ENCODE assay signal across 14 cellular contexts in genomic region chr12:80498059-80498728, GRCh38. TPM values are rescaled to one million over a fixed set of nuclear protein-coding genes. Genes with fewer than 3 reads are reported as not detected.
"Had no signal": no experiment of that assay in that cellular context is flagged by ENCODE, and none has a peak within 500 bp of the region (broad histone marks: within the 10 kb centered on the region; RNA-seq: fewer than 3 reads in every experiment).

No MANE protein-coding gene starts in this region.

- H3K36me3 ChIP-seq: pancreas, upper lobe of left lung had no signal

- ATAC-seq: activated CD8-positive, alpha-beta T cell treated with anti-CD3 and anti-CD28 coated beads for 36 hours; activated naive CD8-positive, alpha-beta T cell treated with anti-CD3 and anti-CD28 coated beads, Interleukin-2, amount 50 U/mL, for 24 hours; left cardiac atrium; pancreas had no signal

- DNase-seq: activated CD8-positive, alpha-beta memory T cell treated with anti-CD3 and anti-CD28 coated beads, Interleukin-2, amount 50 U/mL, for 4 hours; activated CD8-positive, alpha-beta T cell treated with anti-CD3 and anti-CD28 coated beads for 36 hours; activated naive CD8-positive, alpha-beta T cell treated with anti-CD3 and anti-CD28 coated beads, Interleukin-2, amount 50 U/mL, for 24 hours; dorsolateral prefrontal cortex; immature natural killer cell; left cardiac atrium; naive B cell; pancreas; stimulated activated CD4-positive, alpha-beta T cell treated with anti-CD3 and anti-CD28 coated beads, Interleukin-15, amount 100 ng/mL, for 24 hours; stimulated activated CD4-positive, alpha-beta T cell treated with anti-CD3 and anti-CD28 coated beads, Interleukin-4, amount 100 ng/mL, for 24 hours; upper lobe of left lung had no signal

- H3K4me1 ChIP-seq: pancreas, upper lobe of left lung had no signal

- H3K27ac ChIP-seq: dorsolateral prefrontal cortex, pancreas, upper lobe of left lung, VCaP had no signal

- H3K27me3 ChIP-seq: dorsolateral prefrontal cortex, pancreas, upper lobe of left lung had no signal

- H3K4me3 ChIP-seq: dorsolateral prefrontal cortex, lung, pancreas, upper lobe of left lung had no signal

- H3K9me3 ChIP-seq: pancreas, upper lobe of left lung had no signal

RNA-seq across cellular contexts. Expression of gene PTPRQ, which starts 54.2 kb away (rescaled TPM):
- total RNA-seq: activated CD8-positive, alpha-beta T cell treated with anti-CD3 and anti-CD28 coated beads for 36 hours; glomerular endothelial cell had no signal
